Comparison of ENCODE assay signal across 11 cellular contexts in genomic region chr4:141028024-141028529, GRCh38.
DNase-seq lines count a peak whose midpoint lies in the region; ATAC-seq and TF ChIP-seq lines count a peak whose summit lies in the region.
"Had no signal": no experiment of that assay in that cellular context is flagged by ENCODE, and none has a peak within 500 bp of the region (broad histone marks: within the 10 kb centered on the region; RNA-seq: fewer than 3 reads in every experiment).

No MANE protein-coding gene starts in this region.

- no peaks in the 10 kb centered on the region for H3K9me3 ChIP-seq in BE2C
- H3K9me3 ChIP-seq: vagina had no signal

- no peak overlapping the region for H3K27ac ChIP-seq in RWPE1
- H3K27ac ChIP-seq: vagina had no signal

- intact Hi-C loops in Right ventricle myocardium superior (cut with DNase I) (no loop called here), cardiac septum (cut with DNase I) (loop anchor here (5.0 kb wide), 1 partner anchor 104 kb away; the partner anchor contains the start of gene RNF150)

- DNase-seq in Right ventricle myocardium superior: no peak
- DNase-seq in cardiac septum (ENCODE audit: low spot score): no peak
- peak; percentile 36 for DNase-seq in RWPE1 (ENCODE audit: low spot score)
- DNase-seq in foreskin melanocyte: peak; percentile 92
- DNase-seq in cortex of kidney (lab: John Stamatoyannopoulos, UW): no peak
- no peak for DNase-seq in BE2C
- DNase-seq in UCSD-AML1 (lab: John Stamatoyannopoulos, UW; ENCODE audit: unreplicated experiment): no peak
- DNase-seq: aorta, nephron progenitor cell had no signal

- no peak overlapping the region for H3K4me3 ChIP-seq in BE2C (ENCODE audit: low read depth, low read length)
- H3K4me3 ChIP-seq: vagina had no signal

- H3K4me1 ChIP-seq in BE2C: peaks cover 9% of the 10 kb centered on the region

- TF ChIP-seq CTCF in RWPE1 (conservative IDR thresholded peaks at IDR 0.05; ENCODE audit: low read depth) (no peak), BE2C (IDR thresholded peaks at IDR 0.05; ENCODE audit: low read depth, low read length) (no peak)

- no peaks in the 10 kb centered on the region for H3K36me3 ChIP-seq in BE2C
- H3K36me3 ChIP-seq: vagina had no signal

- no peaks in the 10 kb centered on the region for H3K27me3 ChIP-seq in BE2C
- H3K27me3 ChIP-seq: vagina had no signal

- ATAC-seq in Right ventricle myocardium superior (ENCODE audit: poor library complexity): peak; percentile 51
- no peak for ATAC-seq in HG03196 (IDR thresholded peaks at IDR 0.05; ENCODE audit: unreplicated experiment)

- POLR2A ChIA-PET in RWPE1 (lab: Yijun Ruan, JAX; ENCODE audit: low non-redundant PET): no interaction called here

- CTCF ChIA-PET in RWPE1 (lab: Yijun Ruan, JAX): interaction anchor here (0.6 kb wide), 1 partner anchor 397 kb away, joined by 3 read pairs; no protein-coding TSS in a partner anchor

Comparison
In these comparisons a context has a peak if more than half of its experiments do, and no peak if none do; other contexts are left out.
1. DNase-seq: peak in RWPE1 (single experiment) and foreskin melanocyte (single experiment); none in Right ventricle myocardium superior (single experiment), cardiac septum (single experiment), cortex of kidney (single experiment), BE2C (single experiment) and UCSD-AML1 (single experiment).